ENCODE assay signal across 11 cellular contexts in genomic region chr2:230134496-230135073, GRCh38.
DNase-seq lines count a peak whose midpoint lies in the region; ATAC-seq, FAIRE-seq and TF ChIP-seq lines count a peak whose summit lies in the region.
"Had no signal": no experiment of that assay in that cellular context is flagged by ENCODE, and none has a peak within 500 bp of the region (broad histone marks: within the 10 kb centered on the region; RNA-seq: fewer than 3 reads in every experiment).

No MANE protein-coding gene starts in this region.

- no peaks in the 10 kb centered on the region for H3K23me2 ChIP-seq in H9 (ENCODE audit: insufficient read length, low read depth, low read length, poor library complexity, severe bottlenecking)

- TF ChIP-seq CTCF in left ventricle myocardium inferior (IDR thresholded peaks at IDR 0.05; ENCODE audit: borderline replicate concordance) (no peak), MM.1S (IDR thresholded peaks at IDR 0.05; ENCODE audit: low read length) (no peak), endothelial cell of umbilical vein (IDR thresholded peaks at IDR 0.05; ENCODE audit: extremely low read depth in 1 of 2, insufficient read depth in 1 of 2, low read depth in 1 of 2, low read length in 2 of 2) (no peak), H9 (conservative IDR thresholded peaks at IDR 0.05) (no peak)

- no peaks in the 10 kb centered on the region for H3K79me2 ChIP-seq in MM.1S (ENCODE audit: low read length)
- H3K79me2 ChIP-seq in endothelial cell of umbilical vein (ENCODE audit: control insufficient read depth, insufficient read depth, low read length), result no peaks in the 10 kb centered on the region
- H3K79me2 ChIP-seq in H9 (ENCODE audit: insufficient read depth, low read length), result no peaks in the 10 kb centered on the region

- H2AFZ ChIP-seq in MM.1S (ENCODE audit: low read length) (peak overlapping the region; percentile 75; the same call in 1 of the 2 replicates), endothelial cell of umbilical vein (ENCODE audit: low read depth, low read length) (no peak overlapping the region), H9 (ENCODE audit: low read length) (no peak overlapping the region)

- CTCF ChIA-PET in endothelial cell of umbilical vein (lab: Charles Lee), result interaction anchor here (0.6 to 1.1 kb wide), 3 partner anchors 12 to 67 kb away, joined by 3 to 5 read pairs (median 4); no protein-coding TSS in a partner anchor

- H3K4ac ChIP-seq in H9 (ENCODE audit: low read depth, low read length), result no peak overlapping the region

- no peak overlapping the region for H2BK15ac ChIP-seq in H9 (ENCODE audit: low read depth, low read length)

- no peak overlapping the region for H2BK5ac ChIP-seq in H9 (ENCODE audit: insufficient read length, low read length)

- no peak overlapping the region for H2BK20ac ChIP-seq in H9 (ENCODE audit: low read depth, low read length, poor library complexity, severe bottlenecking)

- H3K9me3 ChIP-seq in left ventricle myocardium inferior (replicated peaks) (peaks cover 30% of the 10 kb centered on the region), MM.1S (replicated peaks; ENCODE audit: insufficient read depth, low read length) (no peaks in the 10 kb centered on the region), endothelial cell of umbilical vein (replicated peaks; ENCODE audit: control insufficient read depth, insufficient read depth, low read length) (no peaks in the 10 kb centered on the region), H9 (ENCODE audit: control insufficient read depth, low read depth, low read length) (no peaks in the 10 kb centered on the region)
- H3K9me3 ChIP-seq: vagina had no signal

- DNase-seq in left ventricle myocardium inferior (no peak), Right ventricle myocardium inferior (ENCODE audit: missing footprints) (no peak), MM.1S (peak; percentile 85), endothelial cell of umbilical vein (ENCODE audit: low read depth, low spot score) (peak; percentile 71), H9 (no peak), hypothalamus (lab: John Stamatoyannopoulos, UW) (no peak)
- no peak for DNase-seq in stimulated activated naive B cell treated with anti-CD40 and anti-IgM and Interleukin-4, amounts not matched to agents 10 μg/mL and 1 μg/mL and 100 μg/mL, for 72 hours
- DNase-seq: effector memory CD8-positive, alpha-beta T cell; NCI-H1694 treated with DMSO at 0.1 percent for 48 hours had no signal

- H3K4me3 ChIP-seq in left ventricle myocardium inferior, result no peak overlapping the region
- peak overlapping the region; percentile 47 for H3K4me3 ChIP-seq in MM.1S (ENCODE audit: low read length)
- H3K4me3 ChIP-seq in endothelial cell of umbilical vein (replicated peaks in 1 of 3; ENCODE audit: insufficient read depth in 1 of 3, low read depth in 1 of 3, low read length in 3 of 3), result no peak overlapping the region
- H3K4me3 ChIP-seq: vagina had no signal

- H3K9me2 ChIP-seq in MM.1S (replicated peaks; ENCODE audit: insufficient read depth, low read length), result no peaks in the 10 kb centered on the region

- peaks cover 30% of the 10 kb centered on the region for H3F3A ChIP-seq in MM.1S (ENCODE audit: insufficient read depth, low read length)

- FAIRE-seq in endothelial cell of umbilical vein (lab: Jason Lieb, UNC), result no peak

- H3K27ac ChIP-seq in left ventricle myocardium inferior (replicated peaks) (peak overlapping the region; percentile 72), MM.1S (ENCODE audit: low read length) (peak overlapping the region; percentile 99), endothelial cell of umbilical vein (ENCODE audit: insufficient read depth, low read depth, low read length) (no peak overlapping the region), H9 (ENCODE audit: insufficient read length, low read depth, low read length) (no peak overlapping the region)
- H3K27ac ChIP-seq: vagina had no signal

- H3K4me3 Mint-ChIP-seq in stimulated activated naive B cell treated with anti-CD40 and anti-IgM and Interleukin-4, amounts not matched to agents 10 μg/mL and 1 μg/mL and 100 μg/mL, for 72 hours, result no peak overlapping the region
- H3K4me3 Mint-ChIP-seq in H9, result no peak overlapping the region
- H3K4me3 Mint-ChIP-seq: effector memory CD8-positive, alpha-beta T cell had no signal

- no peak overlapping the region for H2BK120ac ChIP-seq in H9 (ENCODE audit: low read depth, low read length, poor library complexity, severe bottlenecking)

- H3K4me1 ChIP-seq in left ventricle myocardium inferior (peaks cover 34% of the 10 kb centered on the region), MM.1S (ENCODE audit: low read length) (peaks cover 44% of the 10 kb centered on the region), endothelial cell of umbilical vein (ENCODE audit: control insufficient read depth, extremely low read depth, insufficient read depth, low read length) (peaks cover 13% of the 10 kb centered on the region), H9 (ENCODE audit: insufficient read depth, low read length) (no peaks in the 10 kb centered on the region)

- no peak overlapping the region for H4K5ac ChIP-seq in H9 (ENCODE audit: insufficient read length, low read depth, low read length)

- dilution Hi-C loops in endothelial cell of umbilical vein (cut with MboI; ENCODE audit: extremely low pct_ligation_motif_present, low sequenced_read_pairs), result no loop called here

- peaks cover 2 to 4% of the 10 kb centered on the region in 2 donors for H3K4me1 Mint-ChIP-seq in stimulated activated naive B cell treated with anti-CD40 and anti-IgM and Interleukin-4, amounts not matched to agents 10 μg/mL and 1 μg/mL and 100 μg/mL, for 72 hours
- no peaks in the 10 kb centered on the region for H3K4me1 Mint-ChIP-seq in H9

- H3K9me1 ChIP-seq in endothelial cell of umbilical vein (replicated peaks; ENCODE audit: control insufficient read depth, extremely low read depth, insufficient read depth, low read length), result no peaks in the 10 kb centered on the region

- peaks cover 0 to 3% of the 10 kb centered on the region in 2 donors for H3K27me3 Mint-ChIP-seq in stimulated activated naive B cell treated with anti-CD40 and anti-IgM and Interleukin-4, amounts not matched to agents 10 μg/mL and 1 μg/mL and 100 μg/mL, for 72 hours
- no peaks in the 10 kb centered on the region for H3K27me3 Mint-ChIP-seq in H9 (ENCODE audit: low read depth)

- no peaks in the 10 kb centered on the region for H3K36me3 ChIP-seq in left ventricle myocardium inferior
- H3K36me3 ChIP-seq in MM.1S (replicated peaks; ENCODE audit: insufficient read depth, low read length), result no peaks in the 10 kb centered on the region
- H3K36me3 ChIP-seq in endothelial cell of umbilical vein (ENCODE audit: control insufficient read depth in 2 of 2, extremely low read depth in 1 of 2, insufficient read depth in 2 of 2, low read length in 2 of 2), result no peaks in the 10 kb centered on the region
- H3K36me3 ChIP-seq: vagina had no signal

- no peak for TF ChIP-seq POLR2A in endothelial cell of umbilical vein (IDR thresholded peaks at IDR 0.05; ENCODE audit: low read depth, low read length)

- H3K4me2 ChIP-seq in MM.1S (ENCODE audit: low read depth, low read length) (peak overlapping the region; percentile 80), endothelial cell of umbilical vein (ENCODE audit: insufficient read depth, low read length) (no peak overlapping the region), H9 (ENCODE audit: insufficient read depth, insufficient read length, low read length) (no peak overlapping the region)

- no peaks in the 10 kb centered on the region for H4K20me1 ChIP-seq in MM.1S (ENCODE audit: insufficient read depth, low read length)
- no peaks in the 10 kb centered on the region for H4K20me1 ChIP-seq in endothelial cell of umbilical vein (replicated peaks; ENCODE audit: control insufficient read depth, extremely low read depth, insufficient read depth, low read length)
- no peaks in the 10 kb centered on the region for H4K20me1 ChIP-seq in H9 (ENCODE audit: control insufficient read depth, insufficient read depth, insufficient read length)

- H3K9ac ChIP-seq in MM.1S (ENCODE audit: low read length) (peak overlapping the region; percentile 69; the same call in 1 of the 2 replicates), endothelial cell of umbilical vein (replicated peaks; ENCODE audit: extremely low read depth, insufficient read depth, low read length) (no peak overlapping the region), H9 (ENCODE audit: extremely low read depth, insufficient read length, low read length) (no peak overlapping the region)

- intact Hi-C loops in left ventricle myocardium inferior (cut with micrococcal nuclease) (no loop called here), Right ventricle myocardium inferior (cut with DNase I) (loop anchor here (5.0 kb wide), 1 partner anchor 67 kb away; the partner anchor contains the start of gene SLC16A14), endothelial cell of umbilical vein (cut with micrococcal nuclease) (no loop called here)

- no CpG with 5 or more reads among the region's 1 CpG for WGBS in H9 (ENCODE audit: extremely low coverage, insufficient read length, low lambda C conversion rate)

- no peak overlapping the region for H3K56ac ChIP-seq in H9 (ENCODE audit: insufficient read length, low read depth, low read length)

- BruUV-seq in endothelial cell of umbilical vein (replicated peaks; lab: Mats Ljungman, UMichigan), result no TSS peak

- no peak overlapping the region for H4K8ac ChIP-seq in H9 (replicated peaks; ENCODE audit: insufficient read length, low read depth, low read length)

- no peak for ATAC-seq in Right ventricle myocardium inferior
- ATAC-seq in stimulated activated naive B cell treated with anti-CD40 and anti-IgM and Interleukin-4, amounts not matched to agents 10 μg/mL and 1 μg/mL and 100 μg/mL, for 72 hours (replicated peaks), result peak; percentile 50 to 68
- ATAC-seq in HG03196 (IDR thresholded peaks at IDR 0.05; ENCODE audit: unreplicated experiment), result no peak
- ATAC-seq: effector memory CD8-positive, alpha-beta T cell had no signal

- no peak overlapping the region for H3K23ac ChIP-seq in H9 (ENCODE audit: insufficient read length, low read depth, low read length)

- H3K79me1 ChIP-seq in H9 (ENCODE audit: insufficient read depth, low read depth, low read length, poor library complexity, severe bottlenecking), result no peaks in the 10 kb centered on the region

- no peak overlapping the region for H3K27ac Mint-ChIP-seq in stimulated activated naive B cell treated with anti-CD40 and anti-IgM and Interleukin-4, amounts not matched to agents 10 μg/mL and 1 μg/mL and 100 μg/mL, for 72 hours
- H3K27ac Mint-ChIP-seq in H9, result no peak overlapping the region
- H3K27ac Mint-ChIP-seq: effector memory CD8-positive, alpha-beta T cell had no signal

- no peak overlapping the region for H3K14ac ChIP-seq in H9 (ENCODE audit: insufficient read depth, low read length)

- H3T11ph ChIP-seq in H9 (ENCODE audit: low read length), result no peak overlapping the region

- POLR2A ChIA-PET in endothelial cell of umbilical vein (lab: Charles Lee), result no interaction called here

- H3K18ac ChIP-seq in H9 (ENCODE audit: insufficient read length, low read depth, low read length), result no peak overlapping the region

- no peak overlapping the region for H2BK12ac ChIP-seq in H9 (ENCODE audit: insufficient read length, low read depth, low read length)

- H2AK5ac ChIP-seq in H9 (ENCODE audit: insufficient read length, low read length), result no peak overlapping the region

- H3K36me3 Mint-ChIP-seq in stimulated activated naive B cell treated with anti-CD40 and anti-IgM and Interleukin-4, amounts not matched to agents 10 μg/mL and 1 μg/mL and 100 μg/mL, for 72 hours, result no peaks in the 10 kb centered on the region
- peaks cover under 1% of the 10 kb centered on the region in 3 experiments; a peak in 4 of 7 replicates for H3K36me3 Mint-ChIP-seq in H9 (ENCODE audit: insufficient read depth in 1 of 3, low read depth in 3 of 3)

- no peak overlapping the region for H4K91ac ChIP-seq in H9 (ENCODE audit: insufficient read length, low read depth, low read length)

- H3K27me3 ChIP-seq in left ventricle myocardium inferior (ENCODE audit: low read depth) (no peaks in the 10 kb centered on the region), MM.1S (replicated peaks; ENCODE audit: insufficient read depth, low read length) (no peaks in the 10 kb centered on the region), endothelial cell of umbilical vein (ENCODE audit: control insufficient read depth in 2 of 2, insufficient read depth in 2 of 2, low read length in 2 of 2) (no peaks in the 10 kb centered on the region), H9 (ENCODE audit: insufficient read depth, low read length) (no peaks in the 10 kb centered on the region)
- H3K27me3 ChIP-seq: vagina had no signal

- H3K9me3 Mint-ChIP-seq in stimulated activated naive B cell treated with anti-CD40 and anti-IgM and Interleukin-4, amounts not matched to agents 10 μg/mL and 1 μg/mL and 100 μg/mL, for 72 hours, result no peaks in the 10 kb centered on the region
- no peaks in the 10 kb centered on the region; a peak in 2 of 5 replicates for H3K9me3 Mint-ChIP-seq in H9

Comparison
In these comparisons a context has a peak if more than half of its experiments do, and no peak if none do; other contexts are left out.
1. DNase-seq: peak in MM.1S (single experiment) and endothelial cell of umbilical vein (single experiment); none in left ventricle myocardium inferior (single experiment), Right ventricle myocardium inferior (single experiment), stimulated activated naive B cell treated with anti-CD40 and anti-IgM and Interleukin-4, amounts not matched to agents 10 μg/mL and 1 μg/mL and 100 μg/mL, for 72 hours (single experiment), H9 (single experiment) and hypothalamus (0 of 51).
2. H3K27ac ChIP-seq: peak in left ventricle myocardium inferior (single experiment) and MM.1S (single experiment); none in endothelial cell of umbilical vein (single experiment) and H9 (single experiment).
3. ATAC-seq: peak in stimulated activated naive B cell treated with anti-CD40 and anti-IgM and Interleukin-4, amounts not matched to agents 10 μg/mL and 1 μg/mL and 100 μg/mL, for 72 hours (2 of 2); none in Right ventricle myocardium inferior (single experiment) and HG03196 (single experiment).